In the genomic region with DNA sequence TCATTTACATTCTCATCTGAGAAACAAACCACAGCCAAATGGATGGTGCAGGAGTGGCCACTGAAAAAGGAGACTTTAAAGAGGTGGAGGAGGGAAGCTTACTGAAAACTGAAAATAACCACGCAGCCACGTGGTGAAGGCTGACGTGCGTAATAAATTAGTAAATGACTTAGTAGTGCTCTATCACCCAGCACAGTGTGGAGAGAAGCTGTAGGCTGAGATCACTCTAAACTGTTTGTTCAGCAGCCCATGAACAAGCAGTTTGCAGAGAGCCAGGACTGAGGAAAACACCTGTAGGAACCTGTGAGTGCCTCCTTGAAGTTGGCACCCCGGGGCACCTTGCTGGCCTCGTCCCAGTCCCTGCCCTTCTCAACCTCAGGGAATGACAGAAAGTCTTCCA, we compare ENCODE assay signal across 18 cellular contexts.
DNase-seq lines count a peak whose midpoint lies in the region; ATAC-seq and TF ChIP-seq lines count a peak whose summit lies in the region.
"Had no signal": no experiment of that assay in that cellular context is flagged by ENCODE, and none has a peak within 500 bp of the region (broad histone marks: within the 10 kb centered on the region; RNA-seq: fewer than 3 reads in every experiment).

No MANE protein-coding gene starts in this region.

- peak overlapping the region in 1 of 2 donors; percentile 60 for H3K27ac ChIP-seq in uterus
- H3K27ac ChIP-seq: HL-60 had no signal

- H3K4me3 ChIP-seq in uterus, result no peak overlapping the region

- no peak for TF ChIP-seq POLR2A in uterus (IDR thresholded peaks at IDR 0.05)

- DNase-seq in NCI-H187 treated with DMSO at 0.1 percent for 48 hours (lab: John Stamatoyannopoulos, UW), result peak; percentile 37
- peak; percentile 61 to 72 for DNase-seq in NCI-H526 (lab: John Stamatoyannopoulos, UW)
- peak; percentile 9 for DNase-seq in kidney tubule cell (ENCODE audit: low spot score)
- DNase-seq in uterus, result peak; percentile 16 to 62
- DNase-seq in NCI-H2171 (lab: John Stamatoyannopoulos, UW), result no peak
- DNase-seq: Calu3; CD4-positive, alpha-beta memory T cell; H9; Kasumi-1; MM.1S; NCI-H1092 treated with DMSO at 0.1 percent for 48 hours; NCI-H1694; NCI-H524; OCI-M1; SHP77 treated with DMSO at 0.1 percent for 48 hours had no signal

- no peaks in the 10 kb centered on the region for H3K27me3 ChIP-seq in uterus

- no peak for TF ChIP-seq CTCF in uterus (IDR thresholded peaks at IDR 0.05)

- H3K4me1 ChIP-seq in uterus, result no peaks in the 10 kb centered on the region

- intact Hi-C loops in uterus (cut with DNase I; ENCODE audit: low total_unique reads), result no loop called here

- no peaks in the 10 kb centered on the region for H3K36me3 ChIP-seq in uterus

- ATAC-seq in GM21737 (IDR thresholded peaks at IDR 0.05; ENCODE audit: unreplicated experiment) (no peak), HG03378 (IDR thresholded peaks at IDR 0.05; ENCODE audit: unreplicated experiment) (no peak)

- no peaks in the 10 kb centered on the region for H3K9me3 ChIP-seq in uterus
